In genomic region chr19:52442179-52442578, GRCh38 we compare ENCODE assay signal across 38 cellular contexts. TPM values are rescaled to one million over a fixed set of nuclear protein-coding genes. Genes with fewer than 3 reads are reported as not detected.
A peak's percentile ranks its signal among the peaks of the same experiment; 100 is the strongest.
DNase-seq lines count a peak whose midpoint lies in the region; ATAC-seq, FAIRE-seq and TF ChIP-seq lines count a peak whose summit lies in the region.
"Had no signal": no experiment of that assay in that cellular context is flagged by ENCODE, and none has a peak within 500 bp of the region (broad histone marks: within the 10 kb centered on the region; RNA-seq: fewer than 3 reads in every experiment).

No MANE protein-coding gene starts in this region.

- no peaks in the 10 kb centered on the region for H3K79me2 ChIP-seq in HepG2 (ENCODE audit: insufficient read depth, low read length)

- H3K36me3 ChIP-seq in HepG2 (replicated peaks in 1 of 2; ENCODE audit: control insufficient read depth in 1 of 2, insufficient read depth in 2 of 2, low read length in 2 of 2): no peaks in the 10 kb centered on the region
- no peaks in the 10 kb centered on the region for H3K36me3 ChIP-seq in right lobe of liver
- H3K36me3 ChIP-seq in subcutaneous abdominal adipose tissue (ENCODE audit: control insufficient read depth in 5 of 5, insufficient read depth in 5 of 5, low read length in 5 of 5): peaks cover 0 to 7% (median 0%) of the 10 kb centered on the region in 5 donors
- H3K36me3 ChIP-seq: BE2C had no signal

- no peaks in the 10 kb centered on the region for H3K4me1 Mint-ChIP-seq in activated naive CD4-positive, alpha-beta T cell treated with anti-CD3 and anti-CD28 coated beads, Interleukin-2, amount 10 ng/mL, durations not matched to agents 7 days and 5 days
- no peaks in the 10 kb centered on the region for H3K4me1 Mint-ChIP-seq in activated naive CD4-positive, alpha-beta T cell treated with anti-CD3 and anti-CD28 coated beads for 36 hours (ENCODE audit: low read depth)
- H3K4me1 Mint-ChIP-seq in activated T-cell treated with anti-CD3 and anti-CD28 coated beads, Interleukin-2, amount 50 U/mL, for 24 hours (ENCODE audit: low read depth): no peaks in the 10 kb centered on the region
- H3K4me1 Mint-ChIP-seq: B cell; CD14-positive monocyte; CD4-positive, alpha-beta memory T cell; CD4-positive, CD25-positive, alpha-beta regulatory T cell; CD8-positive, alpha-beta memory T cell had no signal

- no peak overlapping the region for H3K4me3 Mint-ChIP-seq in activated naive CD4-positive, alpha-beta T cell treated with anti-CD3 and anti-CD28 coated beads, Interleukin-2, amount 10 ng/mL, durations not matched to agents 7 days and 5 days
- no peak overlapping the region for H3K4me3 Mint-ChIP-seq in activated naive CD4-positive, alpha-beta T cell treated with anti-CD3 and anti-CD28 coated beads for 36 hours
- H3K4me3 Mint-ChIP-seq in activated T-cell treated with anti-CD3 and anti-CD28 coated beads, Interleukin-2, amount 50 U/mL, for 24 hours: no peak overlapping the region
- H3K4me3 Mint-ChIP-seq: B cell; CD14-positive monocyte; CD4-positive, alpha-beta memory T cell; CD4-positive, alpha-beta T cell; CD4-positive, CD25-positive, alpha-beta regulatory T cell; CD8-positive, alpha-beta memory T cell; CD8-positive, alpha-beta T cell had no signal

- no peak for TF ChIP-seq POLR2A in HepG2 (IDR thresholded peaks at IDR 0.05; ENCODE audit: insufficient read depth in 1 of 2, low read depth in 2 of 2, low read length in 2 of 2)
- TF ChIP-seq POLR2A in right lobe of liver (IDR thresholded peaks at IDR 0.05): no peak

- TF ChIP-seq EP300 in HepG2 (IDR thresholded peaks at IDR 0.05; ENCODE audit: low read depth in 2 of 2, low read length in 2 of 2) (no peak), HepG2 (CRISPR knock-in tag; IDR thresholded peaks at IDR 0.05; ENCODE audit: borderline replicate concordance) (no peak)

- CTCF ChIA-PET in activated naive CD4-positive, alpha-beta T cell treated with anti-CD3 and anti-CD28 coated beads, Interleukin-2, amount 10 ng/mL, durations not matched to agents 7 days and 5 days (lab: Charles Lee): no interaction called here
- CTCF ChIA-PET in activated naive CD4-positive, alpha-beta T cell treated with anti-CD3 and anti-CD28 coated beads for 36 hours (lab: Charles Lee): no interaction called here
- CTCF ChIA-PET in HepG2 (lab: Yijun Ruan, JAX; ENCODE audit: low intra/inter-chr PET ratio, low total read pairs): no interaction called here

- no peak for TF ChIP-seq RAD21 in HepG2 (CRISPR knock-in tag; IDR thresholded peaks at IDR 0.05)

- H3K9me3 ChIP-seq in HepG2 (ENCODE audit: low read length) (peaks cover 97% of the 10 kb centered on the region), right lobe of liver (peaks cover 0 to 8% (median 0%) of the 10 kb centered on the region in 4 donors), subcutaneous abdominal adipose tissue (ENCODE audit: control insufficient read depth in 5 of 5, low read length in 5 of 5) (peaks cover 13 to 89% (median 67%) of the 10 kb centered on the region in 5 donors)
- H3K9me3 ChIP-seq: BE2C had no signal

- FAIRE-seq in HepG2 (lab: Jason Lieb, UNC): no peak
- FAIRE-seq: A204.1, A549, D721Med had no signal

- ATAC-seq in HepG2 (no peak), right lobe of liver (no peak)
- ATAC-seq: A549; CD8-positive, alpha-beta T cell had no signal

- H3K27me3 ChIP-seq in HepG2 (ENCODE audit: control insufficient read depth in 1 of 2, insufficient read depth in 2 of 2, low read length in 2 of 2): no peaks in the 10 kb centered on the region
- H3K27me3 ChIP-seq in right lobe of liver: no peaks in the 10 kb centered on the region
- no peaks in the 10 kb centered on the region for H3K27me3 ChIP-seq in subcutaneous abdominal adipose tissue (ENCODE audit: control insufficient read depth in 5 of 5, insufficient read depth in 4 of 5, low read length in 5 of 5)
- H3K27me3 ChIP-seq: BE2C; BLaER1; BLaER1 treated with 17β-estradiol and CSF1 and Interleukin-3, amounts not matched to agents 10 nM and 100 nM had no signal

- TF ChIP-seq CTCF in HepG2 (CRISPR knock-in tag; IDR thresholded peaks at IDR 0.05) (no peak), right lobe of liver (IDR thresholded peaks at IDR 0.05) (no peak)

- no peak overlapping the region for H2AFZ ChIP-seq in HepG2 (ENCODE audit: low read length)

- H4K20me1 ChIP-seq in HepG2 (ENCODE audit: insufficient read depth, low read length): no peaks in the 10 kb centered on the region
- H4K20me1 ChIP-seq: BLaER1; BLaER1 treated with 17β-estradiol and CSF1 and Interleukin-3, amounts not matched to agents 10 nM and 100 nM had no signal

- H3K9me3 Mint-ChIP-seq in activated naive CD4-positive, alpha-beta T cell treated with anti-CD3 and anti-CD28 coated beads, Interleukin-2, amount 10 ng/mL, durations not matched to agents 7 days and 5 days: peaks cover 52% of the 10 kb centered on the region
- H3K9me3 Mint-ChIP-seq in activated naive CD4-positive, alpha-beta T cell treated with anti-CD3 and anti-CD28 coated beads for 36 hours: peaks cover 58% of the 10 kb centered on the region
- peaks cover 62% of the 10 kb centered on the region for H3K9me3 Mint-ChIP-seq in activated T-cell treated with anti-CD3 and anti-CD28 coated beads, Interleukin-2, amount 50 U/mL, for 24 hours

- DNase-seq in activated naive CD4-positive, alpha-beta T cell treated with anti-CD3 and anti-CD28 coated beads, Interleukin-2, amount 10 ng/mL, durations not matched to agents 7 days and 5 days: no peak
- DNase-seq in activated naive CD4-positive, alpha-beta T cell treated with anti-CD3 and anti-CD28 coated beads for 36 hours: no peak
- DNase-seq in HepG2 (ENCODE audit: low spot score): no peak
- no peak for DNase-seq in right lobe of liver
- no peak for DNase-seq in activated T-cell treated with anti-CD3 and anti-CD28 coated beads, Interleukin-2, amount 50 U/mL, for 24 hours
- DNase-seq: 8988T; ACHN; AML-193; BE2C; C1 segment of cervical spinal cord; Caco-2; Calu3; CD4-positive, alpha-beta memory T cell; CD4-positive, alpha-beta T cell; CD4-positive, CD25-positive, alpha-beta regulatory T cell; CD8-positive, alpha-beta memory T cell; CD8-positive, alpha-beta T cell; COR-L47; DMS 273 treated with DMSO at 0.1 percent for 48 hours; DMS153; DMS53; DMS79; DMS79 treated with DMSO at 0.1 percent for 48 hours; DND-41; EL had no signal

- 7% methylated on average over 2 of the region's 3 CpGs for WGBS in HepG2 (ENCODE audit: low lambda C conversion rate)
- WGBS in right lobe of liver (ENCODE audit: insufficient coverage, low coverage, low lambda C conversion rate, missing lambda C conversion rate): 38% methylated on average over 1 of the region's 3 CpGs

- peak overlapping the region; percentile 7 for H3K27ac Mint-ChIP-seq in activated naive CD4-positive, alpha-beta T cell treated with anti-CD3 and anti-CD28 coated beads, Interleukin-2, amount 10 ng/mL, durations not matched to agents 7 days and 5 days
- no peak overlapping the region for H3K27ac Mint-ChIP-seq in activated naive CD4-positive, alpha-beta T cell treated with anti-CD3 and anti-CD28 coated beads for 36 hours
- no peak overlapping the region for H3K27ac Mint-ChIP-seq in activated T-cell treated with anti-CD3 and anti-CD28 coated beads, Interleukin-2, amount 50 U/mL, for 24 hours
- H3K27ac Mint-ChIP-seq: B cell; CD14-positive monocyte; CD4-positive, alpha-beta memory T cell; CD4-positive, alpha-beta T cell; CD4-positive, CD25-positive, alpha-beta regulatory T cell; CD8-positive, alpha-beta memory T cell; CD8-positive, alpha-beta T cell had no signal

- H3K27ac ChIP-seq in HepG2 (ENCODE audit: extremely low read length, insufficient read depth, low read length) (no peak overlapping the region), right lobe of liver (no peak overlapping the region), subcutaneous abdominal adipose tissue (ENCODE audit: low read depth, low read length) (no peak overlapping the region)
- H3K27ac ChIP-seq: 22Rv1; A549; BLaER1; BLaER1 treated with 17β-estradiol and CSF1 and Interleukin-3, amounts not matched to agents 10 nM and 100 nM; C4-2B had no signal

- in situ Hi-C loops in HepG2 (cut with HindIII; ENCODE audit: extremely low pct_ligation_motif_present, low pct_unique_long_range_greater_than_20kb): no loop called here

- H3K4me3 ChIP-seq in HepG2 (replicated peaks in 1 of 3; ENCODE audit: insufficient read depth in 1 of 3, low read depth in 2 of 3, low read length in 3 of 3) (no peak overlapping the region), right lobe of liver (no peak overlapping the region), subcutaneous abdominal adipose tissue (ENCODE audit: low read depth in 1 of 5, low read length in 5 of 5) (peak overlapping the region in 3 of 5 donors; percentile 14 to 32 (median 30))
- H3K4me3 ChIP-seq: A549; BLaER1; BLaER1 treated with 17β-estradiol and CSF1 and Interleukin-3, amounts not matched to agents 10 nM and 100 nM had no signal

- no peaks in the 10 kb centered on the region for H3K36me3 Mint-ChIP-seq in activated naive CD4-positive, alpha-beta T cell treated with anti-CD3 and anti-CD28 coated beads, Interleukin-2, amount 10 ng/mL, durations not matched to agents 7 days and 5 days
- peaks cover 18% of the 10 kb centered on the region for H3K36me3 Mint-ChIP-seq in activated naive CD4-positive, alpha-beta T cell treated with anti-CD3 and anti-CD28 coated beads for 36 hours (ENCODE audit: low read depth)
- H3K36me3 Mint-ChIP-seq in activated T-cell treated with anti-CD3 and anti-CD28 coated beads, Interleukin-2, amount 50 U/mL, for 24 hours (ENCODE audit: low read depth): peaks cover 24% of the 10 kb centered on the region
- H3K36me3 Mint-ChIP-seq: CD14-positive monocyte; CD4-positive, CD25-positive, alpha-beta regulatory T cell had no signal

- BruUV-seq in HepG2 (replicated peaks; lab: Mats Ljungman, UMichigan): no TSS peak

- POLR2A ChIA-PET in HepG2 (lab: Yijun Ruan, JAX): no interaction called here

- H3K4me1 ChIP-seq in HepG2 (ENCODE audit: insufficient read depth, low read length): no peaks in the 10 kb centered on the region
- H3K4me1 ChIP-seq in right lobe of liver: no peaks in the 10 kb centered on the region
- H3K4me1 ChIP-seq in subcutaneous abdominal adipose tissue (ENCODE audit: control insufficient read depth in 5 of 5, insufficient read depth in 5 of 5, low read length in 5 of 5): no peaks in the 10 kb centered on the region
- H3K4me1 ChIP-seq: A549; BE2C; BLaER1; BLaER1 treated with 17β-estradiol and CSF1 and Interleukin-3, amounts not matched to agents 10 nM and 100 nM; Caco-2 had no signal

- H3K9ac ChIP-seq in HepG2 (ENCODE audit: insufficient read depth, low read depth, low read length) (no peak overlapping the region), subcutaneous abdominal adipose tissue (ENCODE audit: low read length in 5 of 5) (no peak overlapping the region)
- H3K9ac ChIP-seq: BLaER1; BLaER1 treated with 17β-estradiol and CSF1 and Interleukin-3, amounts not matched to agents 10 nM and 100 nM had no signal

- H3K27me3 Mint-ChIP-seq in activated naive CD4-positive, alpha-beta T cell treated with anti-CD3 and anti-CD28 coated beads, Interleukin-2, amount 10 ng/mL, durations not matched to agents 7 days and 5 days: no peaks in the 10 kb centered on the region
- no peaks in the 10 kb centered on the region for H3K27me3 Mint-ChIP-seq in activated naive CD4-positive, alpha-beta T cell treated with anti-CD3 and anti-CD28 coated beads for 36 hours (ENCODE audit: low read depth)
- H3K27me3 Mint-ChIP-seq in activated T-cell treated with anti-CD3 and anti-CD28 coated beads, Interleukin-2, amount 50 U/mL, for 24 hours: no peaks in the 10 kb centered on the region
- H3K27me3 Mint-ChIP-seq: B cell; CD4-positive, alpha-beta memory T cell; CD4-positive, alpha-beta T cell; CD4-positive, CD25-positive, alpha-beta regulatory T cell had no signal

- H3K4me2 ChIP-seq in HepG2 (ENCODE audit: low read depth, low read length): no peak overlapping the region
- H3K4me2 ChIP-seq: A549; BLaER1; BLaER1 treated with 17β-estradiol and CSF1 and Interleukin-3, amounts not matched to agents 10 nM and 100 nM had no signal

- intact Hi-C loops in activated naive CD4-positive, alpha-beta T cell treated with anti-CD3 and anti-CD28 coated beads for 36 hours (cut with micrococcal nuclease): no loop called here
- intact Hi-C loops in HepG2 (cut with micrococcal nuclease; ENCODE audit: unreplicated experiment) (no loop called here), right lobe of liver (cut with DNase I) (no loop called here)

RNA-seq across cellular contexts. Expression of gene ZNF578, which starts 11.2 kb away (rescaled TPM):
- under 1 TPM; 0.32 to 0.36 TPM for total RNA-seq in activated naive CD4-positive, alpha-beta T cell treated with anti-CD3 and anti-CD28 coated beads for 36 hours
- total RNA-seq in HepG2 (2016; rRNA removed; fragmentation: Illumina TruSeq; extraction: Trizol): not detected in 2 replicates
- total RNA-seq in HepG2 (2016; cell fraction: cytosol; rRNA removed; fragmentation: Illumina TruSeq; extraction: Trizol; ENCODE audit: low read depth): not detected in 2 replicates
- not detected in 2 replicates for total RNA-seq in HepG2 (2016; cell fraction: insoluble cytoplasmic fraction; rRNA removed; fragmentation: Illumina TruSeq; extraction: Trizol)
- not detected in 2 replicates for total RNA-seq in HepG2 (2016; cell fraction: membrane; rRNA removed; fragmentation: Illumina TruSeq; extraction: Trizol)
- total RNA-seq in HepG2 (2016; cell fraction: nucleus; rRNA removed; fragmentation: Illumina TruSeq; extraction: Trizol): not detected in 2 replicates
- polyA plus RNA-seq in HepG2 (2011; rRNA removed): not detected in 2 replicates
- polyA plus RNA-seq in HepG2 (2011; cell fraction: cytosol; rRNA removed): not detected in 2 replicates
- polyA plus RNA-seq in HepG2 (2011; cell fraction: nucleus; rRNA removed): not detected in 2 replicates
- polyA plus RNA-seq in HepG2 (2012): not detected in 2 replicates
- polyA plus RNA-seq in HepG2 (2016; cell fraction: cytosol; fragmentation: Illumina TruSeq; extraction: Trizol; ENCODE audit: low read depth): not detected in 2 replicates
- polyA plus RNA-seq in HepG2 (2016; cell fraction: insoluble cytoplasmic fraction; fragmentation: Illumina TruSeq; extraction: Trizol; ENCODE audit: low read depth): not detected in 2 replicates
- not detected in 2 replicates for polyA plus RNA-seq in HepG2 (2016; cell fraction: membrane; fragmentation: Illumina TruSeq; extraction: Trizol; ENCODE audit: low read depth)
- polyA plus RNA-seq in HepG2 (2016; cell fraction: nucleus; fragmentation: Illumina TruSeq; extraction: Trizol; ENCODE audit: insufficient read depth, low read depth): not detected in 2 replicates
- polyA minus RNA-seq in HepG2 (2011; rRNA and poly(A)+ RNA removed; ENCODE audit: low replicate concordance): not detected in 2 replicates
- not detected in 2 replicates for polyA minus RNA-seq in HepG2 (2011; cell fraction: cytosol; rRNA and poly(A)+ RNA removed)
- polyA minus RNA-seq in HepG2 (2011; cell fraction: nucleus; rRNA and poly(A)+ RNA removed): not detected in 2 replicates
- under 1 TPM in 3 of 6 experiments, not detected in 3; 0.17 to 0.51 (median 0.29) TPM for total RNA-seq in right lobe of liver
- total RNA-seq: A172, Caco-2, Calu3 had no signal
- polyA plus RNA-seq: A549, CD14-positive monocyte had no signal

RNA-seq across cellular contexts. Expression of gene ZNF534, which starts 13.2 kb away (rescaled TPM):
- total RNA-seq in activated naive CD4-positive, alpha-beta T cell treated with anti-CD3 and anti-CD28 coated beads for 36 hours: not detected
- 0.04 TPM in 1 of 2 replicates, not detected in the other for total RNA-seq in HepG2 (2016; rRNA removed; fragmentation: Illumina TruSeq; extraction: Trizol)
- not detected in 2 replicates for total RNA-seq in HepG2 (2016; cell fraction: cytosol; rRNA removed; fragmentation: Illumina TruSeq; extraction: Trizol; ENCODE audit: low read depth)
- total RNA-seq in HepG2 (2016; cell fraction: insoluble cytoplasmic fraction; rRNA removed; fragmentation: Illumina TruSeq; extraction: Trizol): 0.04 TPM in 1 of 2 replicates, not detected in the other
- total RNA-seq in HepG2 (2016; cell fraction: membrane; rRNA removed; fragmentation: Illumina TruSeq; extraction: Trizol): 0.09 TPM in 1 of 2 replicates, not detected in the other
- not detected in 2 replicates for total RNA-seq in HepG2 (2016; cell fraction: nucleus; rRNA removed; fragmentation: Illumina TruSeq; extraction: Trizol)
- polyA plus RNA-seq in HepG2 (2011; rRNA removed): 0.08 TPM in 1 of 2 replicates, not detected in the other
- not detected in 2 replicates for polyA plus RNA-seq in HepG2 (2011; cell fraction: cytosol; rRNA removed)
- polyA plus RNA-seq in HepG2 (2011; cell fraction: nucleus; rRNA removed): not detected in 2 replicates
- not detected in 2 replicates for polyA plus RNA-seq in HepG2 (2012)
- not detected in 2 replicates for polyA plus RNA-seq in HepG2 (2016; cell fraction: cytosol; fragmentation: Illumina TruSeq; extraction: Trizol; ENCODE audit: low read depth)
- polyA plus RNA-seq in HepG2 (2016; cell fraction: insoluble cytoplasmic fraction; fragmentation: Illumina TruSeq; extraction: Trizol; ENCODE audit: low read depth): not detected in 2 replicates
- polyA plus RNA-seq in HepG2 (2016; cell fraction: membrane; fragmentation: Illumina TruSeq; extraction: Trizol; ENCODE audit: low read depth): not detected in 2 replicates
- not detected in 2 replicates for polyA plus RNA-seq in HepG2 (2016; cell fraction: nucleus; fragmentation: Illumina TruSeq; extraction: Trizol; ENCODE audit: insufficient read depth, low read depth)
- polyA minus RNA-seq in HepG2 (2011; rRNA and poly(A)+ RNA removed; ENCODE audit: low replicate concordance): not detected in 2 replicates
- not detected in 2 replicates for polyA minus RNA-seq in HepG2 (2011; cell fraction: cytosol; rRNA and poly(A)+ RNA removed)
- not detected in 2 replicates for polyA minus RNA-seq in HepG2 (2011; cell fraction: nucleus; rRNA and poly(A)+ RNA removed)
- total RNA-seq in right lobe of liver: under 1 TPM in 1 of 6 experiments, not detected in 5; 0.13 TPM
- total RNA-seq: A172; A673; B cell; Caco-2; Calu3; CD4-positive, alpha-beta T cell; CD4-positive, CD25-positive, alpha-beta regulatory T cell; CD8-positive, alpha-beta memory T cell; CD8-positive, alpha-beta T cell had no signal
- polyA plus RNA-seq: A549; BJ; CD14-positive monocyte; CD4-positive, alpha-beta memory T cell; CD4-positive, CD25-positive, alpha-beta regulatory T cell; CD8-positive, alpha-beta memory T cell had no signal

RNA-seq across cellular contexts. Expression of gene ZNF528, which starts 44.5 kb away (rescaled TPM):
- total RNA-seq in activated naive CD4-positive, alpha-beta T cell treated with anti-CD3 and anti-CD28 coated beads for 36 hours: 1 to 10 TPM; 2.9 to 3.7 TPM
- total RNA-seq in HepG2 (2016; rRNA removed; fragmentation: Illumina TruSeq; extraction: Trizol): 9.2 and 10.0 TPM in 2 replicates
- total RNA-seq in HepG2 (2016; cell fraction: cytosol; rRNA removed; fragmentation: Illumina TruSeq; extraction: Trizol; ENCODE audit: low read depth): 2.0 and 2.2 TPM in 2 replicates
- 6.4 and 11.8 TPM in 2 replicates for total RNA-seq in HepG2 (2016; cell fraction: insoluble cytoplasmic fraction; rRNA removed; fragmentation: Illumina TruSeq; extraction: Trizol)
- total RNA-seq in HepG2 (2016; cell fraction: membrane; rRNA removed; fragmentation: Illumina TruSeq; extraction: Trizol): 4.6 and 5.3 TPM in 2 replicates
- 17.6 and 20.8 TPM in 2 replicates for total RNA-seq in HepG2 (2016; cell fraction: nucleus; rRNA removed; fragmentation: Illumina TruSeq; extraction: Trizol)
- 4.1 and 6.2 TPM in 2 replicates for polyA plus RNA-seq in HepG2 (2011; rRNA removed)
- polyA plus RNA-seq in HepG2 (2011; cell fraction: cytosol; rRNA removed): 1.0 and 2.3 TPM in 2 replicates
- polyA plus RNA-seq in HepG2 (2011; cell fraction: nucleus; rRNA removed): 7.8 and 14.1 TPM in 2 replicates
- 2.9 and 6.4 TPM in 2 replicates for polyA plus RNA-seq in HepG2 (2012)
- 1.7 and 2.6 TPM in 2 replicates for polyA plus RNA-seq in HepG2 (2016; cell fraction: cytosol; fragmentation: Illumina TruSeq; extraction: Trizol; ENCODE audit: low read depth)
- polyA plus RNA-seq in HepG2 (2016; cell fraction: insoluble cytoplasmic fraction; fragmentation: Illumina TruSeq; extraction: Trizol; ENCODE audit: low read depth): 5.2 and 8.8 TPM in 2 replicates
- 3.5 and 3.7 TPM in 2 replicates for polyA plus RNA-seq in HepG2 (2016; cell fraction: membrane; fragmentation: Illumina TruSeq; extraction: Trizol; ENCODE audit: low read depth)
- polyA plus RNA-seq in HepG2 (2016; cell fraction: nucleus; fragmentation: Illumina TruSeq; extraction: Trizol; ENCODE audit: insufficient read depth, low read depth): 15.2 and 19.4 TPM in 2 replicates
- polyA minus RNA-seq in HepG2 (2011; rRNA and poly(A)+ RNA removed; ENCODE audit: low replicate concordance): 3.3 TPM in 1 of 2 replicates, not detected in the other
- 0.88 and 2.7 TPM in 2 replicates for polyA minus RNA-seq in HepG2 (2011; cell fraction: cytosol; rRNA and poly(A)+ RNA removed)
- polyA minus RNA-seq in HepG2 (2011; cell fraction: nucleus; rRNA and poly(A)+ RNA removed): 15.1 and 23.5 TPM in 2 replicates
- 1 to 10 TPM; 1.9 to 7.5 (median 3.5) TPM for total RNA-seq in right lobe of liver
- total RNA-seq: Calu3 had no signal

Comparison
In these comparisons a context has a peak if more than half of its experiments do, and no peak if none do; other contexts are left out.
1. H3K4me3 ChIP-seq: peak in subcutaneous abdominal adipose tissue (3 of 5); none in HepG2 (0 of 3) and right lobe of liver (0 of 3).